9 cellular contexts compared by ENCODE assay signal in the genomic region with DNA sequence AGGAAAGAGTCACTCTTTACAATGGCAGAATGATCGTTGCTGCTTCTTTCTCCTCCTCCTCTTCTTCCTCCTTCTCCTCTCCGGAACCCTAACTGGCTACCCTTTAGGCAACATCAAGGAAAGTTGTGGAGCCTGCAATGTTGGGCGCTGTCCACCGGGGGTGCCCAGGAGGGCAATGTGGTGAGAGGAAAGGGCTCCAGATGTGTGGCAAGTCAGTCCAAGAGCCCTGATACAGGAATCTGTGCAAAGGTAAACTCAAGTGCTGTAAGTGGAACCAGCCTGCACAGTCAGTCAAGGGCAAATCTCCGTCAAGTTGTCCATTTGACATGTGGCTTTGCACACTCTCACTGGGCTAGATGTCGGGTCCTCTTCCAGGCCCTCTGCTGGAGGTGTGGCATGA. TPM values are rescaled to one million over a fixed set of nuclear protein-coding genes. Genes with fewer than 3 reads are reported as not detected.
A peak's percentile ranks its signal among the peaks of the same experiment; 100 is the strongest.
DNase-seq lines count a peak whose midpoint lies in the region; ATAC-seq and TF ChIP-seq lines count a peak whose summit lies in the region.
"Had no signal": no experiment of that assay in that cellular context is flagged by ENCODE, and none has a peak within 500 bp of the region (broad histone marks: within the 10 kb centered on the region; RNA-seq: fewer than 3 reads in every experiment).

No MANE protein-coding gene starts in this region.

- peak overlapping the region; percentile 77 for H3K4me3 Mint-ChIP-seq in CD4-positive, alpha-beta T cell
- H3K4me3 Mint-ChIP-seq in activated B cell treated with CpG ODN at 0.5 μM for 24 hours, result no peak overlapping the region

- no peak overlapping the region for H3K27ac Mint-ChIP-seq in CD4-positive, alpha-beta T cell
- peak overlapping the region; percentile 25 for H3K27ac Mint-ChIP-seq in activated B cell treated with CpG ODN at 0.5 μM for 24 hours

- no peaks in the 10 kb centered on the region for H3K9me3 Mint-ChIP-seq in CD4-positive, alpha-beta T cell
- H3K9me3 Mint-ChIP-seq in activated B cell treated with CpG ODN at 0.5 μM for 24 hours, result no peaks in the 10 kb centered on the region

- H3K9me3 ChIP-seq in CD4-positive, alpha-beta T cell (ENCODE audit: control insufficient read depth, low read length), result no peaks in the 10 kb centered on the region
- H3K9me3 ChIP-seq in GM23248 (ENCODE audit: low read depth), result no peaks in the 10 kb centered on the region
- no peaks in the 10 kb centered on the region for H3K9me3 ChIP-seq in lower lobe of right lung

- H3K27me3 ChIP-seq in CD4-positive, alpha-beta T cell (ENCODE audit: control insufficient read depth, insufficient read depth, low read length), result peaks cover 10% of the 10 kb centered on the region
- H3K27me3 ChIP-seq in GM23248 (replicated peaks; ENCODE audit: insufficient read depth) (no peaks in the 10 kb centered on the region), lower lobe of right lung (ENCODE audit: low read depth) (no peaks in the 10 kb centered on the region)

- H3K9ac ChIP-seq in GM23248, result no peak overlapping the region

- no peaks in the 10 kb centered on the region for H4K20me1 ChIP-seq in GM23248 (ENCODE audit: insufficient read depth)

- ATAC-seq in CD4-positive, alpha-beta T cell (ENCODE audit: poor library complexity), result no peak
- ATAC-seq in activated B cell treated with CpG ODN at 0.5 μM for 24 hours (ENCODE audit: low read depth) (no peak), lower lobe of right lung (no peak), GM21390 (IDR thresholded peaks at IDR 0.05; ENCODE audit: unreplicated experiment) (no peak), GM21529 (IDR thresholded peaks at IDR 0.05; ENCODE audit: unreplicated experiment) (no peak), GM19351 (IDR thresholded peaks at IDR 0.05; ENCODE audit: unreplicated experiment) (no peak)

- H3K36me3 ChIP-seq in GM23248 (ENCODE audit: low read depth), result no peaks in the 10 kb centered on the region
- H3K36me3 ChIP-seq in lower lobe of right lung, result no peaks in the 10 kb centered on the region

- in situ Hi-C loops in GM23248 (cut with MboI), result loop anchor here (10.0 kb wide), 1 partner anchor 124 kb away; no protein-coding TSS in a partner anchor

- POLR2A ChIA-PET in CD4-positive, alpha-beta T cell (lab: Charles Lee), result interaction anchor here (0.6 kb wide), 1 partner anchor 52 kb away, joined by 4 read pairs; no protein-coding TSS in a partner anchor
- POLR2A ChIA-PET in activated B cell treated with CpG ODN at 0.5 μM for 24 hours (lab: Charles Lee), result no interaction called here

- H3K4me3 ChIP-seq in GM23248 (no peak overlapping the region), lower lobe of right lung (no peak overlapping the region)
- H3K4me3 ChIP-seq: lung had no signal

- H3F3A ChIP-seq in GM23248 (ENCODE audit: insufficient read depth), result no peaks in the 10 kb centered on the region

- H3K4me1 Mint-ChIP-seq in CD4-positive, alpha-beta T cell (ENCODE audit: low read depth), result peaks cover 29% of the 10 kb centered on the region
- peaks cover 20% of the 10 kb centered on the region for H3K4me1 Mint-ChIP-seq in activated B cell treated with CpG ODN at 0.5 μM for 24 hours

- no peaks in the 10 kb centered on the region for H3K36me3 Mint-ChIP-seq in CD4-positive, alpha-beta T cell (ENCODE audit: low read depth)
- H3K36me3 Mint-ChIP-seq in activated B cell treated with CpG ODN at 0.5 μM for 24 hours (ENCODE audit: low read depth), result no peaks in the 10 kb centered on the region

- intact Hi-C loops in CD4-positive, alpha-beta T cell (cut with DNase I, micrococcal nuclease), result loop anchor here in 1 of 2 experiments (2.0 kb wide), 1 partner anchor 24 kb away; no protein-coding TSS in a partner anchor
- intact Hi-C loops in activated B cell treated with CpG ODN at 0.5 μM for 24 hours (cut with micrococcal nuclease), result loop anchor here (5.0 kb wide), 2 partner anchors 37 to 108 kb away; a partner anchor contains a TSS
- intact Hi-C loops in lower lobe of right lung (cut with DNase I), result no loop called here

- H2AFZ ChIP-seq in GM23248, result no peak overlapping the region

- no peaks in the 10 kb centered on the region for H3K9me2 ChIP-seq in GM23248 (ENCODE audit: insufficient read depth)

- CTCF ChIA-PET in CD4-positive, alpha-beta T cell (lab: Charles Lee), result no interaction called here
- CTCF ChIA-PET in activated B cell treated with CpG ODN at 0.5 μM for 24 hours (lab: Charles Lee), result interaction anchor here (4.9 kb wide), 1 partner anchor 111 kb away, joined by 51 read pairs; no protein-coding TSS in a partner anchor

- 42 to 48% methylated on average over 4 to 6 of the region's 6 CpGs for WGBS in GM23248 (ENCODE audit: low coverage in 1 of 2, low lambda C conversion rate in 2 of 2, missing lambda C conversion rate in 2 of 2), 2 experiments

- H3K4me2 ChIP-seq in GM23248 (ENCODE audit: unreplicated experiment), result no peak overlapping the region

- DNase-seq in CD4-positive, alpha-beta T cell, result peak in 1 of 10 experiments; percentile 15
- DNase-seq in GM23248 (peak; percentile 49), activated B cell treated with CpG ODN at 0.5 μM for 24 hours (no peak), lower lobe of right lung (no peak), DMS79 (lab: John Stamatoyannopoulos, UW) (no peak)

- H3K27me3 Mint-ChIP-seq in CD4-positive, alpha-beta T cell, result peaks cover 33% of the 10 kb centered on the region
- H3K27me3 Mint-ChIP-seq in activated B cell treated with CpG ODN at 0.5 μM for 24 hours, result peaks cover 2% of the 10 kb centered on the region

- TF ChIP-seq CTCF in CD4-positive, alpha-beta T cell (IDR thresholded peaks at IDR 0.05), result no peak
- TF ChIP-seq CTCF in activated B cell treated with CpG ODN at 0.5 μM for 24 hours (IDR thresholded peaks at IDR 0.05) (no peak), lower lobe of right lung (IDR thresholded peaks at IDR 0.05) (peak; percentile 19)

- peaks cover 8% of the 10 kb centered on the region for H3K4me1 ChIP-seq in GM23248 (ENCODE audit: insufficient read depth)
- H3K4me1 ChIP-seq in lower lobe of right lung, result peaks cover 33% of the 10 kb centered on the region

- no peak overlapping the region for H3K27ac ChIP-seq in CD4-positive, alpha-beta T cell (ENCODE audit: low read depth, low read length)
- no peak overlapping the region for H3K27ac ChIP-seq in GM23248
- H3K27ac ChIP-seq in lower lobe of right lung, result no peak overlapping the region

- H3K79me2 ChIP-seq in GM23248 (ENCODE audit: insufficient read depth), result no peaks in the 10 kb centered on the region; the same call in 1 of the 2 replicates

RNA-seq across cellular contexts. Expression of a gene that starts 2.8 kb away (rescaled TPM):
- 1 to 10 TPM; 1.1 to 1.2 TPM for total RNA-seq in CD4-positive, alpha-beta T cell
- 1.0 and 1.8 TPM in 2 replicates for total RNA-seq in GM23248 (2014; rRNA removed; shearing (Covaris generic))
- polyA plus RNA-seq in GM23248 (2016; fragmentation: Nextera tagmentation; extraction: Ambion mirVana), result 1.5 and 1.8 TPM in 2 replicates
- total RNA-seq in activated B cell treated with CpG ODN at 0.5 μM for 24 hours (2.9 TPM in 2 replicates), lower lobe of right lung (9.9 TPM)

RNA-seq across cellular contexts. Expression of a gene that starts 52.7 kb away (rescaled TPM):
- 1 to 10 TPM in 1 of 2 experiments, under 1 TPM in 1; 0.92 to 1.2 TPM for total RNA-seq in CD4-positive, alpha-beta T cell
- 4.9 and 6.5 TPM in 2 replicates for total RNA-seq in GM23248 (2014; rRNA removed; shearing (Covaris generic))
- polyA plus RNA-seq in GM23248 (2016; fragmentation: Nextera tagmentation; extraction: Ambion mirVana), result 22.1 and 24.7 TPM in 2 replicates
- total RNA-seq in activated B cell treated with CpG ODN at 0.5 μM for 24 hours (10.1 and 10.9 TPM in 2 replicates), lower lobe of right lung (9.8 TPM)
